14 cellular contexts compared by ENCODE assay signal in genomic region chr15:58489289-58489688, GRCh38. TPM values are rescaled to one million over a fixed set of nuclear protein-coding genes. Genes with fewer than 3 reads are reported as not detected.
DNase-seq lines count a peak whose midpoint lies in the region; ATAC-seq, FAIRE-seq and TF ChIP-seq lines count a peak whose summit lies in the region.
"Had no signal": no experiment of that assay in that cellular context is flagged by ENCODE, and none has a peak within 500 bp of the region (broad histone marks: within the 10 kb centered on the region; RNA-seq: fewer than 3 reads in every experiment).

No MANE protein-coding gene starts in this region.

- no peak for DNase-seq in activated CD8-positive, alpha-beta T cell treated with anti-CD3 and anti-CD28 coated beads, Interleukin-2, amount 10 ng/mL, durations not matched to agents 7 days and 5 days
- DNase-seq in activated CD8-positive, alpha-beta T cell treated with anti-CD3 and anti-CD28 coated beads for 36 hours = no peak
- DNase-seq in CD1c-positive myeloid dendritic cell (ENCODE audit: extremely low spot score) (peak; percentile 38), K562 (ENCODE audit: extremely low read depth in 1 of 4, low spot score in 3 of 4) (no peak), GM03348 (ENCODE audit: low spot score) (no peak), H4 (ENCODE audit: low spot score) (no peak)
- DNase-seq: BE2C; CD4-positive, alpha-beta T cell; DMS79; GM23248; H7 had no signal

- H3K9me3 Mint-ChIP-seq in activated CD8-positive, alpha-beta T cell treated with anti-CD3 and anti-CD28 coated beads, Interleukin-2, amount 10 ng/mL, durations not matched to agents 7 days and 5 days (ENCODE audit: insufficient read depth) = peaks cover 11% of the 10 kb centered on the region
- H3K9me3 Mint-ChIP-seq in activated CD8-positive, alpha-beta T cell treated with anti-CD3 and anti-CD28 coated beads for 36 hours = no peaks in the 10 kb centered on the region
- H3K9me3 Mint-ChIP-seq: CD4-positive, alpha-beta T cell had no signal

- 63% methylated on average over 6 of the region's 6 CpGs for WGBS in K562 (ENCODE audit: insufficient coverage, low coverage, missing lambda C conversion rate)

- TF ChIP-seq POLR2A in K562 (conservative IDR thresholded peaks at IDR 0.05) = no peak

- in situ Hi-C loops in K562 (cut with MboI) = no loop called here

- no peak overlapping the region for H3K9ac ChIP-seq in K562 (ENCODE audit: insufficient read depth in 1 of 2, low read depth in 2 of 2, low read length in 2 of 2)
- H3K9ac ChIP-seq: GM23248 had no signal

- H3K79me2 ChIP-seq in K562 (ENCODE audit: control insufficient read depth, insufficient read depth, low read length) = no peaks in the 10 kb centered on the region

- H3K27me3 ChIP-seq in K562 (ENCODE audit: control insufficient read depth in 2 of 2, insufficient read depth in 2 of 2, low read length in 2 of 2) = no peaks in the 10 kb centered on the region
- H3K27me3 ChIP-seq: BE2C had no signal

- no peak overlapping the region for H3K27ac ChIP-seq in K562 (ENCODE audit: extremely low read depth, low read depth, low read length)
- H3K27ac ChIP-seq: A549, GM23248 had no signal

- H2AFZ ChIP-seq in K562 (ENCODE audit: low read depth, low read length) = no peak overlapping the region
- H2AFZ ChIP-seq: GM23248 had no signal

- no TSS peak for BruUV-seq in K562 (replicated peaks; lab: Mats Ljungman, UMichigan)

- no peak for TF ChIP-seq CTCF in activated CD8-positive, alpha-beta T cell treated with anti-CD3 and anti-CD28 coated beads for 36 hours (IDR thresholded peaks at IDR 0.05)
- TF ChIP-seq CTCF in K562 (IDR thresholded peaks at IDR 0.05 in 2 of 3, conservative IDR thresholded peaks at IDR 0.05 in 1 of 3; ENCODE audit: insufficient read depth in 2 of 3, low read depth in 1 of 3, low read length in 3 of 3) = no peak

- no peak overlapping the region for H3K4me3 Mint-ChIP-seq in activated CD8-positive, alpha-beta T cell treated with anti-CD3 and anti-CD28 coated beads, Interleukin-2, amount 10 ng/mL, durations not matched to agents 7 days and 5 days
- H3K4me3 Mint-ChIP-seq in activated CD8-positive, alpha-beta T cell treated with anti-CD3 and anti-CD28 coated beads for 36 hours = no peak overlapping the region
- H3K4me3 Mint-ChIP-seq: CD4-positive, alpha-beta T cell had no signal

- H3K27ac Mint-ChIP-seq in activated CD8-positive, alpha-beta T cell treated with anti-CD3 and anti-CD28 coated beads, Interleukin-2, amount 10 ng/mL, durations not matched to agents 7 days and 5 days = peak overlapping the region; percentile 16
- H3K27ac Mint-ChIP-seq in activated CD8-positive, alpha-beta T cell treated with anti-CD3 and anti-CD28 coated beads for 36 hours = no peak overlapping the region
- H3K27ac Mint-ChIP-seq: CD4-positive, alpha-beta T cell had no signal

- CTCF ChIA-PET in activated CD8-positive, alpha-beta T cell treated with anti-CD3 and anti-CD28 coated beads, Interleukin-2, amount 10 ng/mL, durations not matched to agents 7 days and 5 days (lab: Charles Lee) = no interaction called here
- CTCF ChIA-PET in activated CD8-positive, alpha-beta T cell treated with anti-CD3 and anti-CD28 coated beads for 36 hours (lab: Charles Lee) = interaction anchor here (2.5 kb wide), 1 partner anchor 8 kb away, joined by 5 read pairs; no protein-coding TSS in a partner anchor
- CTCF ChIA-PET in K562 (lab: Yijun Ruan, JAX; ENCODE audit: low intra/inter-chr PET ratio) = no interaction called here

- H3K27me3 Mint-ChIP-seq in activated CD8-positive, alpha-beta T cell treated with anti-CD3 and anti-CD28 coated beads, Interleukin-2, amount 10 ng/mL, durations not matched to agents 7 days and 5 days (ENCODE audit: low read depth) = no peaks in the 10 kb centered on the region
- H3K27me3 Mint-ChIP-seq in activated CD8-positive, alpha-beta T cell treated with anti-CD3 and anti-CD28 coated beads for 36 hours = no peaks in the 10 kb centered on the region
- H3K27me3 Mint-ChIP-seq: CD4-positive, alpha-beta T cell had no signal

- intact Hi-C loops in activated CD8-positive, alpha-beta T cell treated with anti-CD3 and anti-CD28 coated beads for 36 hours (cut with micrococcal nuclease) = no loop called here
- intact Hi-C loops in K562 (cut with micrococcal nuclease) = no loop called here

- H4K20me1 ChIP-seq in K562 (replicated peaks; ENCODE audit: control insufficient read depth, insufficient read depth, low read length) = no peaks in the 10 kb centered on the region

- H3K9me3 ChIP-seq in K562 (replicated peaks; ENCODE audit: control insufficient read depth, insufficient read depth, low read depth, low read length) = no peaks in the 10 kb centered on the region; the same call in 1 of the 2 replicates
- H3K9me3 ChIP-seq: BE2C had no signal

- no peaks in the 10 kb centered on the region for H3K9me1 ChIP-seq in K562 (ENCODE audit: control insufficient read depth, insufficient read depth, low read length)

- H3K4me3 ChIP-seq in K562 = no peak overlapping the region
- H3K4me3 ChIP-seq: A549, GM23248 had no signal

- ATAC-seq in activated CD8-positive, alpha-beta T cell treated with anti-CD3 and anti-CD28 coated beads, Interleukin-2, amount 10 ng/mL, durations not matched to agents 7 days and 5 days = no peak
- no peak for ATAC-seq in activated CD8-positive, alpha-beta T cell treated with anti-CD3 and anti-CD28 coated beads for 36 hours
- no peak for ATAC-seq in K562
- ATAC-seq: A549 had no signal

- TF ChIP-seq EP300 in K562 (IDR thresholded peaks at IDR 0.05; ENCODE audit: low read length) = no peak

- peaks cover 23% of the 10 kb centered on the region for H3K36me3 Mint-ChIP-seq in activated CD8-positive, alpha-beta T cell treated with anti-CD3 and anti-CD28 coated beads, Interleukin-2, amount 10 ng/mL, durations not matched to agents 7 days and 5 days (ENCODE audit: low read depth)
- H3K36me3 Mint-ChIP-seq in activated CD8-positive, alpha-beta T cell treated with anti-CD3 and anti-CD28 coated beads for 36 hours (ENCODE audit: low read depth) = no peaks in the 10 kb centered on the region

- FAIRE-seq in K562 (lab: Jason Lieb, UNC) = no peak
- FAIRE-seq: GM12891 had no signal

- H3K4me1 ChIP-seq in K562 (replicated peaks in 1 of 2; ENCODE audit: control insufficient read depth in 2 of 2, insufficient read depth in 2 of 2, low read length in 2 of 2) = peaks cover 12 to 20% of the 10 kb centered on the region in 2 experiments; a peak in 4 of 5 replicates
- H3K4me1 ChIP-seq: A549 had no signal

- POLR2A ChIA-PET in activated CD8-positive, alpha-beta T cell treated with anti-CD3 and anti-CD28 coated beads, Interleukin-2, amount 10 ng/mL, durations not matched to agents 7 days and 5 days (lab: Charles Lee) = interaction anchor here (0.9 kb wide), 1 partner anchor 9 kb away, joined by 3 read pairs; no protein-coding TSS in a partner anchor
- POLR2A ChIA-PET in activated CD8-positive, alpha-beta T cell treated with anti-CD3 and anti-CD28 coated beads for 36 hours (lab: Charles Lee) = interaction anchor here (0.5 kb wide), 1 partner anchor 247 kb away, joined by 3 read pairs; no protein-coding TSS in a partner anchor
- POLR2A ChIA-PET in K562 (lab: Yijun Ruan, JAX) = no interaction called here

- H3K36me3 ChIP-seq in K562 (ENCODE audit: control insufficient read depth, insufficient read depth, low read length) = no peaks in the 10 kb centered on the region
- H3K36me3 ChIP-seq: BE2C had no signal

- no peak for TF ChIP-seq RAD21 in K562 (CRISPR knock-in tag; conservative IDR thresholded peaks at IDR 0.05 in 1 of 2, IDR thresholded peaks at IDR 0.05 in 1 of 2)

- H3K4me2 ChIP-seq in K562 (ENCODE audit: insufficient read depth, low read length) = no peak overlapping the region
- H3K4me2 ChIP-seq: A549 had no signal

- H3K4me1 Mint-ChIP-seq in activated CD8-positive, alpha-beta T cell treated with anti-CD3 and anti-CD28 coated beads, Interleukin-2, amount 10 ng/mL, durations not matched to agents 7 days and 5 days (ENCODE audit: low read depth) = peaks cover 54% of the 10 kb centered on the region
- H3K4me1 Mint-ChIP-seq in activated CD8-positive, alpha-beta T cell treated with anti-CD3 and anti-CD28 coated beads for 36 hours (ENCODE audit: low read depth) = peaks cover 34% of the 10 kb centered on the region

TF ChIP-seq in K562, 482 proteins besides CTCF, POLR2A, EP300 and RAD21 (continues in another document):
- peak; percentile 27; the same call in 1 of the 2 replicates for TF ChIP-seq JUN (IDR thresholded peaks at IDR 0.05; ENCODE audit: borderline replicate concordance, low read depth, low read length)
- TF ChIP-seq JUN (CRISPR knock-in tag; IDR thresholded peaks at IDR 0.05; ENCODE audit: borderline replicate concordance) = no peak
- TF ChIP-seq ARID1B (IDR thresholded peaks at IDR 0.05) = 0 out of 2 replicates have a peak, but pooled peaks have one; percentile 11
- TF ChIP-seq CBFA2T3 (IDR thresholded peaks at IDR 0.05) = no peak
- no peak for TF ChIP-seq SMAD2 (IDR thresholded peaks at IDR 0.05; ENCODE audit: low read depth, low read length)
- no peak for TF ChIP-seq FOXM1 (IDR thresholded peaks at IDR 0.05; ENCODE audit: low read depth)
- TF ChIP-seq FOXM1 (CRISPR knock-in tag; IDR thresholded peaks at IDR 0.05; ENCODE audit: low read depth) = no peak

RNA-seq across cellular contexts. Expression of gene LIPC, which starts 57.5 kb away (rescaled TPM):
- total RNA-seq in activated CD8-positive, alpha-beta T cell treated with anti-CD3 and anti-CD28 coated beads, Interleukin-2, amount 10 ng/mL, durations not matched to agents 7 days and 5 days = 1 to 10 TPM; 4.1 to 4.4 TPM
- total RNA-seq in activated CD8-positive, alpha-beta T cell treated with anti-CD3 and anti-CD28 coated beads for 36 hours = 1 to 10 TPM; 1.0 to 1.2 TPM
- 0.42 TPM in 1 of 2 replicates, not detected in the other for total RNA-seq in K562 (2011; cell fraction: chromatin; rRNA removed; ENCODE audit: low replicate concordance)
- 0.17 and 0.26 TPM in 2 replicates for total RNA-seq in K562 (2011; cell fraction: nucleolus; rRNA removed)
- 0.15 and 0.92 TPM in 2 replicates for total RNA-seq in K562 (2011; cell fraction: nucleoplasm; rRNA removed)
- total RNA-seq in K562 (2014; rRNA removed) = 0.08 TPM in 1 of 2 replicates, not detected in the other
- total RNA-seq in K562 (2014; rRNA removed; fragmentation: Illumina TruSeq; extraction: Trizol) = 0.07 and 0.29 TPM in 2 replicates
- 0.15 and 0.33 TPM in 2 replicates for total RNA-seq in K562 (2015; rRNA removed; fragmentation: Illumina TruSeq; extraction: Trizol)
- total RNA-seq in K562 (2021) = 0.13 and 0.27 TPM in 2 replicates
- polyA plus RNA-seq in K562 (2011; rRNA removed) = 0.11 and 0.12 TPM in 2 replicates
- 0.16 TPM in 1 of 2 replicates, not detected in the other for polyA plus RNA-seq in K562 (2011; cell fraction: cytosol; rRNA removed)
- polyA plus RNA-seq in K562 (2011; cell fraction: nucleus; rRNA removed) = 0.14 and 0.36 TPM in 2 replicates
- 0.76 and 4.9 TPM in 2 replicates for polyA plus RNA-seq in K562 (2012)
- polyA plus RNA-seq in K562 (2014; fragmentation: Illumina TruSeq; extraction: Trizol) = 0.09 and 0.14 TPM in 2 replicates
- under 1 TPM in 1 of 2 experiments, not detected in 1; 0.07 TPM for polyA plus RNA-seq in K562 (2014; fragmentation: Nextera tagmentation; extraction: Ambion mirVana)
- polyA plus RNA-seq in K562 (2014; rRNA removed) = 0.35 and 0.41 TPM in 2 replicates
- 0.11 and 0.12 TPM in 2 replicates for polyA minus RNA-seq in K562 (2011; rRNA and poly(A)+ RNA removed)
- polyA minus RNA-seq in K562 (2011; cell fraction: cytosol; rRNA and poly(A)+ RNA removed) = not detected in 2 replicates
- polyA minus RNA-seq in K562 (2011; cell fraction: nucleus; rRNA and poly(A)+ RNA removed) = 0.13 and 0.22 TPM in 2 replicates
- 0.43 and 1.6 TPM in 2 replicates for total RNA-seq in H4 (2014; rRNA removed; shearing (Covaris generic))
- total RNA-seq: G401, H7 had no signal
